In genomic region chr5:135308752-135309151, GRCh38 we compare ENCODE assay signal across 15 cellular contexts.
DNase-seq lines count a peak whose midpoint lies in the region; ATAC-seq and TF ChIP-seq lines count a peak whose summit lies in the region.
"Had no signal": no experiment of that assay in that cellular context is flagged by ENCODE, and none has a peak within 500 bp of the region (broad histone marks: within the 10 kb centered on the region; RNA-seq: fewer than 3 reads in every experiment).

No MANE protein-coding gene starts in this region.

- H3K4me1 ChIP-seq in SJCRH30 (peaks cover 75% of the 10 kb centered on the region), testis (peaks cover 5% of the 10 kb centered on the region), esophagus muscularis mucosa (peaks cover 0 to 18% (median 9%) of the 10 kb centered on the region in 4 donors)
- H3K4me1 ChIP-seq: parathyroid adenoma had no signal

- TF ChIP-seq EP300 in esophagus muscularis mucosa (IDR thresholded peaks at IDR 0.05): no peak

- peak overlapping the region; percentile 63 for H3K4me3 Mint-ChIP-seq in activated naive CD8-positive, alpha-beta T cell treated with anti-CD3 and anti-CD28 coated beads, Interleukin-2, amount 10 ng/mL, durations not matched to agents 7 days and 5 days
- H3K4me3 Mint-ChIP-seq in activated naive CD8-positive, alpha-beta T cell treated with anti-CD3 and anti-CD28 coated beads for 36 hours: no peak overlapping the region
- H3K4me3 Mint-ChIP-seq: stimulated activated memory B cell treated with anti-CD40 and anti-IgM and Interleukin-4, amounts not matched to agents 10 μg/mL and 1 μg/mL and 100 μg/mL, for 72 hours had no signal

- H3K4me1 Mint-ChIP-seq in activated naive CD8-positive, alpha-beta T cell treated with anti-CD3 and anti-CD28 coated beads, Interleukin-2, amount 10 ng/mL, durations not matched to agents 7 days and 5 days: peaks cover 66% of the 10 kb centered on the region
- H3K4me1 Mint-ChIP-seq in activated naive CD8-positive, alpha-beta T cell treated with anti-CD3 and anti-CD28 coated beads for 36 hours: peaks cover 22% of the 10 kb centered on the region
- H3K4me1 Mint-ChIP-seq: stimulated activated memory B cell treated with anti-CD40 and anti-IgM and Interleukin-4, amounts not matched to agents 10 μg/mL and 1 μg/mL and 100 μg/mL, for 72 hours had no signal

- H3K4me3 ChIP-seq in SJCRH30 (no peak overlapping the region), fibroblast of pulmonary artery (replicated peaks; ENCODE audit: low read depth, low read length) (no peak overlapping the region), testis (no peak overlapping the region), esophagus muscularis mucosa (no peak overlapping the region)

- no peak for TF ChIP-seq POLR2A in testis (IDR thresholded peaks at IDR 0.05)
- TF ChIP-seq POLR2A in esophagus muscularis mucosa (IDR thresholded peaks at IDR 0.05; ENCODE audit: low read depth): no peak

- TF ChIP-seq CTCF in fibroblast of pulmonary artery (IDR thresholded peaks at IDR 0.05; ENCODE audit: low read length, missing control alignments) (no peak), testis (IDR thresholded peaks at IDR 0.05) (no peak), esophagus muscularis mucosa (IDR thresholded peaks at IDR 0.05) (no peak)

- H3K27me3 Mint-ChIP-seq in activated naive CD8-positive, alpha-beta T cell treated with anti-CD3 and anti-CD28 coated beads, Interleukin-2, amount 10 ng/mL, durations not matched to agents 7 days and 5 days: peaks cover 4% of the 10 kb centered on the region
- H3K27me3 Mint-ChIP-seq in activated naive CD8-positive, alpha-beta T cell treated with anti-CD3 and anti-CD28 coated beads for 36 hours: peaks cover 9% of the 10 kb centered on the region

- no peak for DNase-seq in activated naive CD8-positive, alpha-beta T cell treated with anti-CD3 and anti-CD28 coated beads, Interleukin-2, amount 10 ng/mL, durations not matched to agents 7 days and 5 days
- DNase-seq in activated naive CD8-positive, alpha-beta T cell treated with anti-CD3 and anti-CD28 coated beads for 36 hours: no peak
- DNase-seq in SJCRH30: peak in 1 of 2 experiments; percentile 46
- DNase-seq in fibroblast of pulmonary artery (ENCODE audit: low read depth): peak; percentile 20
- DNase-seq in testis: peak; percentile 9
- no peak for DNase-seq in NCI-H345 treated with DMSO at 0.1 percent for 48 hours (lab: John Stamatoyannopoulos, UW; ENCODE audit: unreplicated experiment)
- DNase-seq in esophagus muscularis mucosa (ENCODE audit: extremely low spot score): no peak
- DNase-seq in Ammon's horn (ENCODE audit: low spot score): no peak
- DNase-seq: activated CD8-positive, alpha-beta memory T cell treated with anti-CD3 and anti-CD28 coated beads, Interleukin-2, amount 50 U/mL, for 4 hours; C1 segment of cervical spinal cord; effector memory CD4-positive, alpha-beta T cell; T1000 had no signal

- H3K27me3 ChIP-seq in SJCRH30 (no peaks in the 10 kb centered on the region), testis (no peaks in the 10 kb centered on the region), esophagus muscularis mucosa (no peaks in the 10 kb centered on the region)

- intact Hi-C loops in testis (cut with DNase I; ENCODE audit: low total_unique reads) (no loop called here), esophagus muscularis mucosa (cut with DNase I) (no loop called here)

- H3K27ac Mint-ChIP-seq in activated naive CD8-positive, alpha-beta T cell treated with anti-CD3 and anti-CD28 coated beads, Interleukin-2, amount 10 ng/mL, durations not matched to agents 7 days and 5 days: peak overlapping the region; percentile 91
- no peak overlapping the region for H3K27ac Mint-ChIP-seq in activated naive CD8-positive, alpha-beta T cell treated with anti-CD3 and anti-CD28 coated beads for 36 hours
- H3K27ac Mint-ChIP-seq: stimulated activated memory B cell treated with anti-CD40 and anti-IgM and Interleukin-4, amounts not matched to agents 10 μg/mL and 1 μg/mL and 100 μg/mL, for 72 hours had no signal

- WGBS in testis, 2 donors: 56 to 72% methylated on average over 5 of the region's 5 CpGs
- 62% methylated on average over 5 of the region's 5 CpGs for WGBS in esophagus muscularis mucosa

- no peaks in the 10 kb centered on the region for H3K36me3 ChIP-seq in SJCRH30
- no peaks in the 10 kb centered on the region for H3K36me3 ChIP-seq in testis (ENCODE audit: low read depth, missing control alignments)
- H3K36me3 ChIP-seq in esophagus muscularis mucosa: no peaks in the 10 kb centered on the region

- H3K9me3 Mint-ChIP-seq in activated naive CD8-positive, alpha-beta T cell treated with anti-CD3 and anti-CD28 coated beads, Interleukin-2, amount 10 ng/mL, durations not matched to agents 7 days and 5 days: no peaks in the 10 kb centered on the region
- no peaks in the 10 kb centered on the region for H3K9me3 Mint-ChIP-seq in activated naive CD8-positive, alpha-beta T cell treated with anti-CD3 and anti-CD28 coated beads for 36 hours
- H3K9me3 Mint-ChIP-seq: stimulated activated memory B cell treated with anti-CD40 and anti-IgM and Interleukin-4, amounts not matched to agents 10 μg/mL and 1 μg/mL and 100 μg/mL, for 72 hours had no signal

- POLR2A ChIA-PET in activated naive CD8-positive, alpha-beta T cell treated with anti-CD3 and anti-CD28 coated beads, Interleukin-2, amount 10 ng/mL, durations not matched to agents 7 days and 5 days (lab: Charles Lee): interaction anchor here (2.1 kb wide), 1 partner anchor 17 kb away, joined by 14 read pairs; no protein-coding TSS in a partner anchor

- no peak for ATAC-seq in activated naive CD8-positive, alpha-beta T cell treated with anti-CD3 and anti-CD28 coated beads, Interleukin-2, amount 10 ng/mL, durations not matched to agents 7 days and 5 days (ENCODE audit: low read depth)
- ATAC-seq: Panc1; stimulated activated memory B cell treated with anti-CD40 and anti-IgM and Interleukin-4, amounts not matched to agents 10 μg/mL and 1 μg/mL and 100 μg/mL, for 72 hours had no signal

- H3K36me3 Mint-ChIP-seq in activated naive CD8-positive, alpha-beta T cell treated with anti-CD3 and anti-CD28 coated beads, Interleukin-2, amount 10 ng/mL, durations not matched to agents 7 days and 5 days: peaks cover 3% of the 10 kb centered on the region
- H3K36me3 Mint-ChIP-seq in activated naive CD8-positive, alpha-beta T cell treated with anti-CD3 and anti-CD28 coated beads for 36 hours: no peaks in the 10 kb centered on the region
- H3K36me3 Mint-ChIP-seq: stimulated activated memory B cell treated with anti-CD40 and anti-IgM and Interleukin-4, amounts not matched to agents 10 μg/mL and 1 μg/mL and 100 μg/mL, for 72 hours had no signal

- H3K9me3 ChIP-seq in SJCRH30 (replicated peaks): no peaks in the 10 kb centered on the region
- H3K9me3 ChIP-seq in testis: no peaks in the 10 kb centered on the region
- H3K9me3 ChIP-seq in esophagus muscularis mucosa: no peaks in the 10 kb centered on the region

- H3K27ac ChIP-seq in SJCRH30 (peak overlapping the region; percentile 91), testis (no peak overlapping the region), esophagus muscularis mucosa (replicated peaks in 1 of 4) (no peak overlapping the region)
- H3K27ac ChIP-seq: parathyroid adenoma had no signal

Comparison
In these comparisons a context has a peak if more than half of its experiments do, and no peak if none do; other contexts are left out.
1. DNase-seq: peak in fibroblast of pulmonary artery (single experiment) and testis (single experiment); none in activated naive CD8-positive, alpha-beta T cell treated with anti-CD3 and anti-CD28 coated beads, Interleukin-2, amount 10 ng/mL, durations not matched to agents 7 days and 5 days (single experiment), activated naive CD8-positive, alpha-beta T cell treated with anti-CD3 and anti-CD28 coated beads for 36 hours (single experiment), NCI-H345 treated with DMSO at 0.1 percent for 48 hours (single experiment), esophagus muscularis mucosa (single experiment) and Ammon's horn (single experiment).